Comparison of ENCODE assay signal across 14 cellular contexts in the genomic region with DNA sequence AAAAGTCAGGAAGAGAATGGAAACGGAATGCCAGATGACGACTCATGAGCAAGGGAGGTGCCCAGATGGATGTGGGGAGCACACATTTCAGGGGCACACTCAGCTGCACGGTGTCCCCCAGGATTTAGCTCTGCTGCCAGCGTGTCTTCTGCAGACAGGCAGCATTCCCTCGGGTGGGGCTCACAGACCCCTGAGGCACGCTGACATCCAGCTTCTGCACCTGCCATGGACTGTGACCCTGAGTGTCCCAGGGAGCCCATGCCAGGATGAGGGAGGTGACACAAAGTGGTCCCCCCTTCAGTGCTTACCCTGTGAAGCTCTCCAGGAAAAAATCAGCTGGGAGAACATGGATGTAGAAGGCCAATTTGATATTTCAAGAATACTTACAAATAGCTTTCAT.
"Had no signal": no experiment of that assay in that cellular context is flagged by ENCODE, and none has a peak within 500 bp of the region (broad histone marks: within the 10 kb centered on the region; RNA-seq: fewer than 3 reads in every experiment).

No MANE protein-coding gene starts in this region.

- H3K4me3 ChIP-seq: hepatocyte, mucosa of descending colon, neural progenitor cell, testis, tibial nerve had no signal

- H3K4me2 ChIP-seq: hepatocyte, neural progenitor cell had no signal

- H2AFZ ChIP-seq: hepatocyte had no signal

- H3K79me2 ChIP-seq: hepatocyte had no signal

- H3K4me1 ChIP-seq: foreskin keratinocyte, testis, tibial nerve had no signal

- H3K27me3 ChIP-seq: foreskin keratinocyte, hepatocyte, neural progenitor cell, testis, tibial nerve had no signal

- H3K9me3 ChIP-seq: mucosa of descending colon, testis, tibial nerve had no signal

- H3K36me3 ChIP-seq: neural progenitor cell, tibial nerve had no signal

- DNase-seq: erythroblast; left colon; mucosa of descending colon; naive thymus-derived CD8-positive, alpha-beta T cell; posterior cingulate gyrus; stimulated activated CD4-positive, alpha-beta T cell treated with anti-CD3 and anti-CD28 coated beads, Interleukin-2, amount 100 ng/mL, for 24 hours; stimulated activated CD4-positive, alpha-beta T cell treated with anti-CD3 and anti-CD28 coated beads, Interleukin-4, amount 100 ng/mL, for 4 hours; stimulated activated naive B cell treated with anti-CD40 and anti-IgM and Interleukin-4, amounts not matched to agents 10 μg/mL and 1 μg/mL and 100 μg/mL, for 72 hours; stimulated activated naive CD8-positive, alpha-beta T cell treated with anti-CD3 and anti-CD28 coated beads, Interleukin-15, amount 100 ng/mL, for 72 hours; testis had no signal

- H3K27ac ChIP-seq: foreskin keratinocyte, hepatocyte, neural progenitor cell, testis, tibial nerve had no signal
